ENCODE assay signal across 8 cellular contexts in genomic region chr1:118987431-118988185, GRCh38. TPM values are rescaled to one million over a fixed set of nuclear protein-coding genes. Genes with fewer than 3 reads are reported as not detected.
DNase-seq lines count a peak whose midpoint lies in the region; ATAC-seq, FAIRE-seq and TF ChIP-seq lines count a peak whose summit lies in the region.

No MANE protein-coding gene starts in this region.

- intact Hi-C loops in esophagus squamous epithelium (cut with DNase I): no loop called here

- no peak for FAIRE-seq in GM12891 (lab: Jason Lieb, UNC)

- H3K4me1 ChIP-seq in esophagus squamous epithelium: peaks cover 12 to 53% (median 23%) of the 10 kb centered on the region in 3 donors
- H3K4me1 ChIP-seq in parathyroid adenoma: no peaks in the 10 kb centered on the region

- WGBS in esophagus squamous epithelium, 2 donors: 4 to 7% methylated on average over 15 to 52 of the region's 67 CpGs

- H2AFZ ChIP-seq in parathyroid adenoma: no peak overlapping the region

- H3K27me3 ChIP-seq in esophagus squamous epithelium: peaks cover 26 to 100% (median 81%) of the 10 kb centered on the region in 4 donors
- H3K27me3 ChIP-seq in parathyroid adenoma (ENCODE audit: control insufficient read depth, insufficient read depth, low read length): peaks cover 26% of the 10 kb centered on the region

- TF ChIP-seq CTCF in esophagus squamous epithelium (IDR thresholded peaks at IDR 0.05): no peak
- TF ChIP-seq CTCF in parathyroid adenoma (IDR thresholded peaks at IDR 0.05): no peak

- H3K27ac ChIP-seq in esophagus squamous epithelium: no peak overlapping the region
- H3K27ac ChIP-seq in parathyroid adenoma: peak overlapping the region; percentile 6

- no peak for ATAC-seq in HG02973 (IDR thresholded peaks at IDR 0.05; ENCODE audit: unreplicated experiment)

- no peak for TF ChIP-seq POLR2A in esophagus squamous epithelium (IDR thresholded peaks at IDR 0.05)
- no peak for TF ChIP-seq POLR2A in GM12891 (IDR thresholded peaks at IDR 0.05; ENCODE audit: low read depth, low read length)

- H3K4me2 ChIP-seq in parathyroid adenoma (ENCODE audit: low read length): peak overlapping the region; percentile 64

- H3K4me3 ChIP-seq in esophagus squamous epithelium: peak overlapping the region; percentile 27 to 64 (median 38)
- peak overlapping the region; percentile 35 for H3K4me3 ChIP-seq in parathyroid adenoma (ENCODE audit: low read depth, low read length)

- H3K79me2 ChIP-seq in parathyroid adenoma: no peaks in the 10 kb centered on the region

- DNase-seq in GM03348 (ENCODE audit: low spot score): peak; percentile 78
- DNase-seq in LHCN-M2 (ENCODE audit: low read depth): peak; percentile 71
- DNase-seq in esophagus squamous epithelium (lab: John Stamatoyannopoulos, UW): no peak
- DNase-seq in GM12891 (ENCODE audit: insufficient read length, low spot score): no peak
- DNase-seq in inferior parietal cortex (ENCODE audit: extremely low spot score): no peak
- DNase-seq in NCI-H2171 treated with DMSO at 0.1 percent for 48 hours (lab: John Stamatoyannopoulos, UW): no peak

- H3K9me3 ChIP-seq in esophagus squamous epithelium (peaks cover 0 to 9% (median 0%) of the 10 kb centered on the region in 3 donors), parathyroid adenoma (ENCODE audit: control insufficient read depth, low read length) (peaks cover 3% of the 10 kb centered on the region)

- H3K9ac ChIP-seq in parathyroid adenoma: no peak overlapping the region

- H3K36me3 ChIP-seq in esophagus squamous epithelium: no peaks in the 10 kb centered on the region
- H3K36me3 ChIP-seq in parathyroid adenoma (ENCODE audit: control insufficient read depth, insufficient read depth, low read length): no peaks in the 10 kb centered on the region

TF ChIP-seq in GM12891, 5 proteins besides CTCF, POLR2A, EP300 and RAD21:
- TF ChIP-seq POU2F2 (IDR thresholded peaks at IDR 0.05; ENCODE audit: low read depth, low read length) (no peak), POLR2AphosphoS5 (IDR thresholded peaks at IDR 0.05; ENCODE audit: low read depth, low read length) (no peak), TAF1 (IDR thresholded peaks at IDR 0.05; ENCODE audit: low read depth, low read length) (no peak), SPI1 (IDR thresholded peaks at IDR 0.05; ENCODE audit: low read depth, low read length) (no peak), PAX5 (IDR thresholded peaks at IDR 0.05; ENCODE audit: insufficient read depth, low read length, severe bottlenecking) (no peak)

RNA-seq across cellular contexts. Expression of gene TBX15, which starts 0.5 kb away (rescaled TPM):
- total RNA-seq in LHCN-M2 (2014; rRNA removed): 14.1 and 20.9 TPM in 2 replicates
- 6.2 TPM for polyA plus RNA-seq in LHCN-M2 (2012)
- total RNA-seq in esophagus squamous epithelium: under 1 TPM in 2 of 4 donors, not detected in 2; 0.15 to 0.19 TPM
- polyA plus RNA-seq in GM12891 (2012; ENCODE audit: low read depth, missing spikeins): 0.03 TPM

Comparison
In these comparisons a context has a peak if more than half of its experiments do, and no peak if none do; other contexts are left out.
1. DNase-seq: peak in GM03348 (single experiment) and LHCN-M2 (single experiment); none in esophagus squamous epithelium (single experiment), GM12891 (single experiment), inferior parietal cortex (single experiment) and NCI-H2171 treated with DMSO at 0.1 percent for 48 hours (single experiment).
2. RNA of gene TBX15, which starts 0.5 kb away (total RNA-seq): 14.1 to 20.9 TPM in LHCN-M2; 0.15 to 0.19 TPM in esophagus squamous epithelium; every median in the first group is over 10 times any median in the second.